3 cellular contexts compared by ENCODE assay signal in genomic region chr2:25714740-25715139, GRCh38.
TF ChIP-seq lines count a peak whose summit lies in the region.

No MANE protein-coding gene starts in this region.

TF ChIP-seq in SK-N-SH treated with all-trans-retinoic acid at 6 μM for 48 hours, 23 proteins besides CTCF, POLR2A, EP300 and RAD21:
- TF ChIP-seq, protein P1, sequence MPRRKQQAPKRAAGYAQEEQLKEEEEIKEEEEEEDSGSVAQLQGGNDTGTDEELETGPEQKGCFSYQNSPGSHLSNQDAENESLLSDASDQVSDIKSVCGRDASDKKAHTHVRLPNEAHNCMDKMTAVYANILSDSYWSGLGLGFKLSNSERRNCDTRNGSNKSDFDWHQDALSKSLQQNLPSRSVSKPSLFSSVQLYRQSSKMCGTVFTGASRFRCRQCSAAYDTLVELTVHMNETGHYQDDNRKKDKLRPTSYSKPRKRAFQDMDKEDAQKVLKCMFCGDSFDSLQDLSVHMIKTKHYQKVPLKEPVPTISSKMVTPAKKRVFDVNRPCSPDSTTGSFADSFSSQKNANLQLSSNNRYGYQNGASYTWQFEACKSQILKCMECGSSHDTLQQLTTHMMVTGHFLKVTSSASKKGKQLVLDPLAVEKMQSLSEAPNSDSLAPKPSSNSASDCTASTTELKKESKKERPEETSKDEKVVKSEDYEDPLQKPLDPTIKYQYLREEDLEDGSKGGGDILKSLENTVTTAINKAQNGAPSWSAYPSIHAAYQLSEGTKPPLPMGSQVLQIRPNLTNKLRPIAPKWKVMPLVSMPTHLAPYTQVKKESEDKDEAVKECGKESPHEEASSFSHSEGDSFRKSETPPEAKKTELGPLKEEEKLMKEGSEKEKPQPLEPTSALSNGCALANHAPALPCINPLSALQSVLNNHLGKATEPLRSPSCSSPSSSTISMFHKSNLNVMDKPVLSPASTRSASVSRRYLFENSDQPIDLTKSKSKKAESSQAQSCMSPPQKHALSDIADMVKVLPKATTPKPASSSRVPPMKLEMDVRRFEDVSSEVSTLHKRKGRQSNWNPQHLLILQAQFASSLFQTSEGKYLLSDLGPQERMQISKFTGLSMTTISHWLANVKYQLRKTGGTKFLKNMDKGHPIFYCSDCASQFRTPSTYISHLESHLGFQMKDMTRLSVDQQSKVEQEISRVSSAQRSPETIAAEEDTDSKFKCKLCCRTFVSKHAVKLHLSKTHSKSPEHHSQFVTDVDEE (CRISPR knock-in tag; IDR thresholded peaks at IDR 0.05): no peak

TF ChIP-seq in SK-N-SH, 30 proteins besides CTCF, POLR2A, EP300 and RAD21:
- TF ChIP-seq NFIC (IDR thresholded peaks at IDR 0.05; ENCODE audit: borderline replicate concordance): no peak
- no peak for TF ChIP-seq TCF12 (IDR thresholded peaks at IDR 0.05)
- no peak for TF ChIP-seq RFX5 (IDR thresholded peaks at IDR 0.05; ENCODE audit: low read length)
- TF ChIP-seq FOXJ3 (CRISPR knock-in tag; IDR thresholded peaks at IDR 0.05): no peak
- TF ChIP-seq CHD2 (IDR thresholded peaks at IDR 0.05; ENCODE audit: low read length, partially characterized antibody): no peak
- no peak for TF ChIP-seq USF2 (IDR thresholded peaks at IDR 0.05; ENCODE audit: borderline replicate concordance, low read depth, low read length)
- TF ChIP-seq EZH2phosphoT487 (IDR thresholded peaks at IDR 0.05; ENCODE audit: borderline replicate concordance, low read depth): no peak
- TF ChIP-seq MEF2A (IDR thresholded peaks at IDR 0.05; ENCODE audit: borderline replicate concordance, low read depth): no peak
- TF ChIP-seq POLR2AphosphoS5 (IDR thresholded peaks at IDR 0.05; ENCODE audit: low read depth, low read length): no peak
- TF ChIP-seq ZBTB33 (IDR thresholded peaks at IDR 0.05; ENCODE audit: borderline replicate concordance, low read depth): no peak
- TF ChIP-seq, protein P2, sequence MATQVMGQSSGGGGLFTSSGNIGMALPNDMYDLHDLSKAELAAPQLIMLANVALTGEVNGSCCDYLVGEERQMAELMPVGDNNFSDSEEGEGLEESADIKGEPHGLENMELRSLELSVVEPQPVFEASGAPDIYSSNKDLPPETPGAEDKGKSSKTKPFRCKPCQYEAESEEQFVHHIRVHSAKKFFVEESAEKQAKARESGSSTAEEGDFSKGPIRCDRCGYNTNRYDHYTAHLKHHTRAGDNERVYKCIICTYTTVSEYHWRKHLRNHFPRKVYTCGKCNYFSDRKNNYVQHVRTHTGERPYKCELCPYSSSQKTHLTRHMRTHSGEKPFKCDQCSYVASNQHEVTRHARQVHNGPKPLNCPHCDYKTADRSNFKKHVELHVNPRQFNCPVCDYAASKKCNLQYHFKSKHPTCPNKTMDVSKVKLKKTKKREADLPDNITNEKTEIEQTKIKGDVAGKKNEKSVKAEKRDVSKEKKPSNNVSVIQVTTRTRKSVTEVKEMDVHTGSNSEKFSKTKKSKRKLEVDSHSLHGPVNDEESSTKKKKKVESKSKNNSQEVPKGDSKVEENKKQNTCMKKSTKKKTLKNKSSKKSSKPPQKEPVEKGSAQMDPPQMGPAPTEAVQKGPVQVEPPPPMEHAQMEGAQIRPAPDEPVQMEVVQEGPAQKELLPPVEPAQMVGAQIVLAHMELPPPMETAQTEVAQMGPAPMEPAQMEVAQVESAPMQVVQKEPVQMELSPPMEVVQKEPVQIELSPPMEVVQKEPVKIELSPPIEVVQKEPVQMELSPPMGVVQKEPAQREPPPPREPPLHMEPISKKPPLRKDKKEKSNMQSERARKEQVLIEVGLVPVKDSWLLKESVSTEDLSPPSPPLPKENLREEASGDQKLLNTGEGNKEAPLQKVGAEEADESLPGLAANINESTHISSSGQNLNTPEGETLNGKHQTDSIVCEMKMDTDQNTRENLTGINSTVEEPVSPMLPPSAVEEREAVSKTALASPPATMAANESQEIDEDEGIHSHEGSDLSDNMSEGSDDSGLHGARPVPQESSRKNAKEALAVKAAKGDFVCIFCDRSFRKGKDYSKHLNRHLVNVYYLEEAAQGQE (IDR thresholded peaks at IDR 0.05; ENCODE audit: low read depth, low read length): no peak
- TF ChIP-seq GATA2 (CRISPR knock-in tag; IDR thresholded peaks at IDR 0.05): no peak
- no peak for TF ChIP-seq SMC3 (IDR thresholded peaks at IDR 0.05; ENCODE audit: low read depth, low read length)
- no peak for TF ChIP-seq SIN3A (IDR thresholded peaks at IDR 0.05; ENCODE audit: borderline replicate concordance, low read depth, low read length)
- TF ChIP-seq TEAD4 (IDR thresholded peaks at IDR 0.05; ENCODE audit: borderline replicate concordance, insufficient read depth): no peak

TF ChIP-seq in GM12878, 131 proteins besides CTCF, POLR2A, EP300 and RAD21 (continued from another document):
- TF ChIP-seq CUX1 (IDR thresholded peaks at IDR 0.05; ENCODE audit: insufficient replicate concordance, low read depth, low read length) (no peak), ZNF217 (IDR thresholded peaks at IDR 0.05) (no peak), HCFC1 (IDR thresholded peaks at IDR 0.05; ENCODE audit: low read length) (no peak), ZNF384 (IDR thresholded peaks at IDR 0.05; ENCODE audit: borderline replicate concordance, low read depth, low read length) (no peak), NR2F1 (conservative IDR thresholded peaks at IDR 0.05) (no peak), E4F1 (IDR thresholded peaks at IDR 0.05; ENCODE audit: borderline replicate concordance, partially characterized antibody) (no peak), SUZ12 (IDR thresholded peaks at IDR 0.05; ENCODE audit: unreplicated experiment) (no peak), STAT1 (conservative IDR thresholded peaks at IDR 0.05) (no peak), NFXL1 (IDR thresholded peaks at IDR 0.05; ENCODE audit: borderline replicate concordance) (no peak)
